ENCODE assay signal across 8 cellular contexts in genomic region chr20:19661717-19662637, GRCh38.
A peak's percentile ranks its signal among the peaks of the same experiment; 100 is the strongest.
DNase-seq lines count a peak whose midpoint lies in the region; ATAC-seq and TF ChIP-seq lines count a peak whose summit lies in the region.

No MANE protein-coding gene starts in this region.

- H3K79me2 ChIP-seq in OCI-LY1 (ENCODE audit: insufficient read depth, low read length) = no peaks in the 10 kb centered on the region
- no peaks in the 10 kb centered on the region for H3K79me2 ChIP-seq in osteoblast (ENCODE audit: insufficient read depth, low read length)

- TF ChIP-seq CTCF in GM12873 (IDR thresholded peaks at IDR 0.05; ENCODE audit: insufficient read depth, low read depth, low read length, missing control alignments) (peak; percentile 96), OCI-LY1 (IDR thresholded peaks at IDR 0.05; ENCODE audit: low read length) (peak; percentile 97), osteoblast (IDR thresholded peaks at IDR 0.05; ENCODE audit: extremely low read depth, low read depth, low read length) (peak; percentile 98)

- no peaks in the 10 kb centered on the region for H3K9me3 ChIP-seq in OCI-LY1 (ENCODE audit: low read length)
- H3K9me3 ChIP-seq in osteoblast (ENCODE audit: low read depth, low read length) = no peaks in the 10 kb centered on the region

- H3F3A ChIP-seq in OCI-LY1 (ENCODE audit: insufficient read depth, low read length) = no peaks in the 10 kb centered on the region

- DNase-seq in A172 (ENCODE audit: low spot score) = peak; percentile 77
- peak; percentile 41 for DNase-seq in KG1 (lab: John Stamatoyannopoulos, UW)
- peak; percentile 48 to 62 for DNase-seq in activated T-cell treated with anti-CD3 and anti-CD28 coated beads, Interleukin-2, amount 50 U/mL, for 48 hours
- peak; percentile 70 for DNase-seq in globus pallidus (ENCODE audit: low spot score)
- peak; percentile 91 for DNase-seq in osteoblast (ENCODE audit: insufficient read length, low spot score, missing footprints)

- H3K4me3 ChIP-seq in OCI-LY1 (ENCODE audit: low read depth, low read length, poor library complexity, severe bottlenecking) (no peak overlapping the region), osteoblast (ENCODE audit: insufficient read depth, low read length) (no peak overlapping the region)

- no peaks in the 10 kb centered on the region for H3K9me2 ChIP-seq in OCI-LY1 (ENCODE audit: low read depth, low read length)

- H3K4me1 ChIP-seq in OCI-LY1 (ENCODE audit: insufficient read depth, low read length, severe bottlenecking) = peaks cover 6% of the 10 kb centered on the region
- no peaks in the 10 kb centered on the region for H3K4me1 ChIP-seq in osteoblast (ENCODE audit: insufficient read depth, low read length)

- ATAC-seq in HG03108 (IDR thresholded peaks at IDR 0.05; ENCODE audit: unreplicated experiment) = no peak

- H3K4me2 ChIP-seq in OCI-LY1 (ENCODE audit: low read length) (no peak overlapping the region), osteoblast (ENCODE audit: insufficient read depth, low read length) (no peak overlapping the region)

- H3K36me3 ChIP-seq in OCI-LY1 (ENCODE audit: insufficient read depth, low read length) = no peaks in the 10 kb centered on the region
- H3K36me3 ChIP-seq in osteoblast (ENCODE audit: insufficient read depth, low read length) = no peaks in the 10 kb centered on the region

- H3K27ac ChIP-seq in OCI-LY1 (ENCODE audit: low read depth, low read length, poor library complexity, severe bottlenecking) (no peak overlapping the region), osteoblast (ENCODE audit: low read depth, low read length) (no peak overlapping the region)

- no peak overlapping the region for H2AFZ ChIP-seq in OCI-LY1 (ENCODE audit: low read length)
- H2AFZ ChIP-seq in osteoblast (ENCODE audit: low read length) = no peak overlapping the region

- H4K20me1 ChIP-seq in OCI-LY1 (ENCODE audit: insufficient read depth, low read length) (no peaks in the 10 kb centered on the region), osteoblast (ENCODE audit: insufficient read depth, low read length) (no peaks in the 10 kb centered on the region)

- H3K9ac ChIP-seq in OCI-LY1 (ENCODE audit: low read length) = no peak overlapping the region

- H3K27me3 ChIP-seq in OCI-LY1 (ENCODE audit: insufficient read depth, low read length) (no peaks in the 10 kb centered on the region), osteoblast (ENCODE audit: insufficient read depth, low read length) (peaks cover 34% of the 10 kb centered on the region)

Comparison
In these comparisons a context has a peak if more than half of its experiments do, and no peak if none do; other contexts are left out.
1. DNase-seq: peak in every context shown above with its lines; median percentile 91 in osteoblast; 77 in A172; 70 in globus pallidus; 55 in activated T-cell treated with anti-CD3 and anti-CD28 coated beads, Interleukin-2, amount 50 U/mL, for 48 hours; 41 in KG1.